Comparison of ENCODE assay signal across 19 cellular contexts in the genomic region with DNA sequence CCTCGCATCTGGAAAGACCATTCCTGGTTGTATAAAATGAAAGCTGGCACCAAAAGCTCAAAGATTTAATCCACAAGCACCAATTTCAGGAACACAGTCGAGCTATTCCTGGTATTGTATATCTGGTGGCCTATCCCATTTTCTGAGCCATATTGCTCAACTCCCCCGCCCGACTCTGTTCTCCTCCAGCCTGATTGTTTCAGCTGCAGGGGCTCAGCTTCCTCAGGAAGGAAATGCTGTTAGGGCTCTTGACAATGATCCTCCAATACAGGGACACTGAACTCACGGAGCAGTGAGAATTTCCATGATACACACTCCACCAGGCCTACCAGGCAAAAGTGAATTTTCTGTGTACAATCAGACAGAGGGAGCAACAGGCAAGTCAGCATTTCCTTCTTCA. TPM values are rescaled to one million over a fixed set of nuclear protein-coding genes. Genes with fewer than 3 reads are reported as not detected.
DNase-seq lines count a peak whose midpoint lies in the region; ATAC-seq lines count a peak whose summit lies in the region.
"Had no signal": no experiment of that assay in that cellular context is flagged by ENCODE, and none has a peak within 500 bp of the region (broad histone marks: within the 10 kb centered on the region; RNA-seq: fewer than 3 reads in every experiment).

No MANE protein-coding gene starts in this region.

- H3K27ac ChIP-seq in BLaER1 = peak overlapping the region; percentile 37; the same call in 1 of the 2 replicates
- peak overlapping the region; percentile 82 for H3K27ac ChIP-seq in SK-N-MC
- no peak overlapping the region for H3K27ac ChIP-seq in neuronal stem cell (replicated peaks; ENCODE audit: low read length)
- H3K27ac ChIP-seq: GM23248 had no signal

- H3K4me1 ChIP-seq in BLaER1 (peaks cover 41% of the 10 kb centered on the region), neuronal stem cell (ENCODE audit: control insufficient read depth in 2 of 2, insufficient read depth in 1 of 2, low read depth in 1 of 2, low read length in 2 of 2) (peaks cover 6 to 10% of the 10 kb centered on the region in 2 donors)

- no peak overlapping the region for H2BK15ac ChIP-seq in neuronal stem cell (ENCODE audit: low read length)

- H3K23ac ChIP-seq in neuronal stem cell (ENCODE audit: low read depth, low read length, poor library complexity) = no peak overlapping the region

- peak overlapping the region; percentile 43 for H2AFZ ChIP-seq in neuronal stem cell (ENCODE audit: low read length)
- H2AFZ ChIP-seq: GM23248 had no signal

- H3K27me3 ChIP-seq in BLaER1 (no peaks in the 10 kb centered on the region), neuronal stem cell (ENCODE audit: control insufficient read depth in 3 of 3, insufficient read depth in 3 of 3, low read depth in 1 of 3, low read length in 3 of 3) (peaks cover 0 to 8% (median 0%) of the 10 kb centered on the region in 3 experiments)

- no peaks in the 10 kb centered on the region for H3K9me3 ChIP-seq in BLaER1
- H3K9me3 ChIP-seq in SK-N-MC (ENCODE audit: low read depth, low read length) = no peaks in the 10 kb centered on the region
- H3K9me3 ChIP-seq in neuronal stem cell (replicated peaks in 1 of 2; ENCODE audit: control insufficient read depth in 2 of 2, insufficient read depth in 1 of 2, low read depth in 1 of 2, low read length in 2 of 2) = no peaks in the 10 kb centered on the region

- no peak overlapping the region for H4K8ac ChIP-seq in neuronal stem cell (ENCODE audit: low read depth, low read length)

- H2BK5ac ChIP-seq in neuronal stem cell (ENCODE audit: low read length) = no peak overlapping the region

- H3K14ac ChIP-seq in neuronal stem cell (ENCODE audit: low read length) = no peak overlapping the region

- no peak for ATAC-seq in HG03108 (IDR thresholded peaks at IDR 0.05; ENCODE audit: unreplicated experiment)
- ATAC-seq: activated naive CD8-positive, alpha-beta T cell treated with anti-CD3 and anti-CD28 coated beads, Interleukin-2, amount 50 U/mL, for 24 hours; stimulated activated naive B cell treated with anti-CD40 and anti-IgM and Interleukin-4, amounts not matched to agents 10 μg/mL and 1 μg/mL and 100 μg/mL, for 72 hours had no signal

- H2BK120ac ChIP-seq in neuronal stem cell (ENCODE audit: low read depth, low read length) = no peak overlapping the region

- H3K4me2 ChIP-seq in BLaER1 (peak overlapping the region; percentile 75), neuronal stem cell (ENCODE audit: insufficient read depth, low read length, poor library complexity, severe bottlenecking) (no peak overlapping the region)

- H3K79me1 ChIP-seq in neuronal stem cell (ENCODE audit: low read depth, low read length) = no peaks in the 10 kb centered on the region

- no peak overlapping the region for H3K4ac ChIP-seq in neuronal stem cell (ENCODE audit: low read length)

- H2BK12ac ChIP-seq in neuronal stem cell (ENCODE audit: low read length) = no peak overlapping the region

- H4K91ac ChIP-seq in neuronal stem cell (ENCODE audit: low read depth, low read length, poor library complexity) = no peak overlapping the region

- WGBS in neuronal stem cell (ENCODE audit: extremely low coverage in 2 of 2, insufficient read length in 2 of 2, insufficient replicate concordance in 1 of 2), 2 donors = no CpG with 5 or more reads among the region's 5 CpGs

- no peaks in the 10 kb centered on the region for H4K20me1 ChIP-seq in BLaER1

- H2AK5ac ChIP-seq in neuronal stem cell (ENCODE audit: low read depth, low read length) = no peak overlapping the region

- H3K4me3 ChIP-seq in BLaER1 (no peak overlapping the region), SK-N-MC (no peak overlapping the region), neuronal stem cell (ENCODE audit: low read length in 2 of 2) (no peak overlapping the region)
- H3K4me3 ChIP-seq: GM23248 had no signal

- no peaks in the 10 kb centered on the region for H3K36me3 ChIP-seq in BLaER1
- H3K36me3 ChIP-seq in SK-N-MC (ENCODE audit: insufficient read depth, low read length) = no peaks in the 10 kb centered on the region
- H3K36me3 ChIP-seq in neuronal stem cell (replicated peaks in 1 of 2; ENCODE audit: control insufficient read depth in 2 of 2, insufficient read depth in 2 of 2, low read length in 2 of 2) = no peaks in the 10 kb centered on the region

- peak overlapping the region; percentile 47; the same call in 1 of the 2 replicates for H3K9ac ChIP-seq in BLaER1
- H3K9ac ChIP-seq in SK-N-MC (ENCODE audit: insufficient read length) = peak overlapping the region; percentile 17
- H3K9ac ChIP-seq in neuronal stem cell (ENCODE audit: low read depth, low read length, poor library complexity) = no peak overlapping the region
- H3K9ac ChIP-seq: GM23248 had no signal

- no peak overlapping the region for H3K18ac ChIP-seq in neuronal stem cell (ENCODE audit: low read length)

- DNase-seq in SK-N-MC (ENCODE audit: low read depth, low spot score) = no peak
- DNase-seq in glomerular endothelial cell (ENCODE audit: extremely low read depth, low read depth, low spot score) = peak; percentile 96
- DNase-seq in neuronal stem cell (ENCODE audit: low spot score) = no peak
- no peak for DNase-seq in NK-92 treated with Interleukin-12 subunit alpha and Interleukin-12 subunit beta, amount 100 ng/mL, for 24 hours (lab: John Stamatoyannopoulos, UW)
- DNase-seq in T1000 (lab: John Stamatoyannopoulos, UW) = no peak
- DNase-seq in SW 1271 (lab: John Stamatoyannopoulos, UW) = no peak
- DNase-seq: activated naive CD8-positive, alpha-beta T cell treated with anti-CD3 and anti-CD28 coated beads, Interleukin-2, amount 50 U/mL, for 24 hours; activated T-cell treated with anti-CD3 and anti-CD28 coated beads, Interleukin-2, amount 50 U/mL, for 1 hour; erythroblast; hippocampal formation; left colon; NCI-H1105; stimulated activated naive B cell treated with anti-CD40 and anti-IgM and Interleukin-4, amounts not matched to agents 10 μg/mL and 1 μg/mL and 100 μg/mL, for 72 hours had no signal

RNA-seq across cellular contexts. Expression of a gene that starts 16.9 kb away (rescaled TPM):
- 1.6 and 4.3 TPM in 2 replicates for total RNA-seq in glomerular endothelial cell
- not detected for polyA plus RNA-seq in neuronal stem cell (2013, experiment 1 of 2)
- polyA plus RNA-seq in neuronal stem cell (2013, experiment 2 of 2) = not detected
- total RNA-seq: Calu3, GM23248 had no signal
- polyA plus RNA-seq: AG04450, GM23248, neural cell had no signal

RNA-seq across cellular contexts. Expression of a gene that starts 17.1 kb away (rescaled TPM):
- total RNA-seq in glomerular endothelial cell = 47.3 and 52.3 TPM in 2 replicates
- polyA plus RNA-seq in neuronal stem cell (2013, experiment 1 of 2) = 0.10 TPM
- 0.03 TPM for polyA plus RNA-seq in neuronal stem cell (2013, experiment 2 of 2)
- total RNA-seq: Calu3, GM23248 had no signal
- polyA plus RNA-seq: AG04450 had no signal
